36 cellular contexts compared by ENCODE assay signal in genomic region chr7:138024334-138024691, GRCh38. TPM values are rescaled to one million over a fixed set of nuclear protein-coding genes. Genes with fewer than 3 reads are reported as not detected.
"Had no signal": no experiment of that assay in that cellular context is flagged by ENCODE, and none has a peak within 500 bp of the region (broad histone marks: within the 10 kb centered on the region; RNA-seq: fewer than 3 reads in every experiment).

No MANE protein-coding gene starts in this region.

- DNase-seq: activated CD4-positive, alpha-beta T cell treated with anti-CD3 and anti-CD28 coated beads for 1 hour; activated CD4-positive, alpha-beta T cell treated with anti-CD3 and anti-CD28 coated beads, Interleukin-2, amount 50 U/mL, for 4 hours; activated CD8-positive, alpha-beta memory T cell treated with anti-CD3 and anti-CD28 coated beads, Interleukin-2, amount 50 U/mL, for 48 hours; activated T-cell treated with anti-CD3 and anti-CD28 coated beads, Interleukin-2, amount 50 U/mL, for 24 hours; cerebellar nuclear complex; effector memory CD8-positive, alpha-beta T cell; left cardiac atrium; naive thymus-derived CD8-positive, alpha-beta T cell; nucleus accumbens; pancreas; retina; sigmoid colon; small intestine; stimulated activated CD4-positive, alpha-beta T cell treated with anti-CD3 and anti-CD28 coated beads, Interleukin-1b, Interleukin-23, amount 100 ng/mL, for 48 hours; stimulated activated CD4-positive, alpha-beta T cell treated with anti-CD3 and anti-CD28 coated beads, Interleukin-4, amount 100 ng/mL, for 4 hours; stimulated activated CD8-positive, alpha-beta memory T cell treated with anti-CD3 and anti-CD28 coated beads, Interleukin-4, amount 100 ng/mL, for 48 hours; stimulated activated naive CD4-positive, alpha-beta T cell; transverse colon had no signal

- H3K4me3 Mint-ChIP-seq: activated naive CD8-positive, alpha-beta T cell; activated T-cell treated with anti-CD3 and anti-CD28 coated beads, Interleukin-2, amount 50 U/mL, for 24 hours; activated T-helper 17 cell treated with anti-CD3 and anti-CD28 coated beads, Interleukin-2, amount 50 U/mL, for 72 hours; brain; effector memory CD8-positive, alpha-beta T cell; mesothelial cell of epicardium; naive thymus-derived CD8-positive, alpha-beta T cell; neural crest cell had no signal

- H3K36me3 ChIP-seq: ascending aorta, cardiac muscle cell, gastroesophageal sphincter, pancreas, prostate gland, sigmoid colon, transverse colon had no signal

- FAIRE-seq: endothelial cell of umbilical vein, keratinocyte, pancreas, small intestine, urothelium cell line had no signal

- H3K36me3 Mint-ChIP-seq: brain had no signal

- H3K27ac Mint-ChIP-seq: activated naive CD8-positive, alpha-beta T cell; activated T-cell treated with anti-CD3 and anti-CD28 coated beads, Interleukin-2, amount 50 U/mL, for 24 hours; activated T-helper 17 cell treated with anti-CD3 and anti-CD28 coated beads, Interleukin-2, amount 50 U/mL, for 72 hours; brain; effector memory CD8-positive, alpha-beta T cell; mesothelial cell of epicardium had no signal

- H2AFZ ChIP-seq: hepatocyte had no signal

- H3K27ac ChIP-seq: ascending aorta, cardiac muscle cell, coronary artery, gastroesophageal sphincter, hepatocyte, pancreas, prostate gland, sigmoid colon, transverse colon had no signal

- H3K4me3 ChIP-seq: ascending aorta, cardiac muscle cell, coronary artery, gastroesophageal sphincter, hepatocyte, pancreas, prostate gland, sigmoid colon, transverse colon had no signal

- ATAC-seq: effector memory CD8-positive, alpha-beta T cell; gastroesophageal sphincter; left cardiac atrium; naive thymus-derived CD8-positive, alpha-beta T cell; pancreas had no signal

- H3K4me1 ChIP-seq: ascending aorta, gastroesophageal sphincter, pancreas, prostate gland, sigmoid colon, transverse colon had no signal

- H3K4me2 ChIP-seq: hepatocyte had no signal

- H3K27me3 Mint-ChIP-seq: naive thymus-derived CD8-positive, alpha-beta T cell had no signal

- H3K79me2 ChIP-seq: hepatocyte had no signal

- H3K9me3 Mint-ChIP-seq: activated T-helper 17 cell treated with anti-CD3 and anti-CD28 coated beads, Interleukin-2, amount 50 U/mL, for 72 hours; effector memory CD8-positive, alpha-beta T cell had no signal

- H3K27me3 ChIP-seq: ascending aorta, cardiac muscle cell, gastroesophageal sphincter, hepatocyte, pancreas, sigmoid colon, transverse colon had no signal

- H3K9me3 ChIP-seq: ascending aorta, gastroesophageal sphincter, pancreas, prostate gland, sigmoid colon, transverse colon had no signal

- H3K4me1 Mint-ChIP-seq: activated T-helper 17 cell treated with anti-CD3 and anti-CD28 coated beads, Interleukin-2, amount 50 U/mL, for 72 hours; brain; neural crest cell had no signal

RNA-seq across cellular contexts. Expression of gene AKR1D1, which starts 51.9 kb away (rescaled TPM):
- total RNA-seq: activated T-helper 17 cell treated with anti-CD3 and anti-CD28 coated beads, Interleukin-2, amount 50 U/mL, for 72 hours; ascending aorta; cardiac muscle cell; endothelial cell of umbilical vein; fibroblast of lung; fibroblast of villous mesenchyme; gastroesophageal sphincter; left cardiac atrium; mesothelial cell of epicardium; naive thymus-derived CD8-positive, alpha-beta T cell; neural crest cell; prostate gland; sigmoid colon; temporal lobe; transverse colon had no signal
- polyA plus RNA-seq: endothelial cell of umbilical vein; esophagus; fibroblast of lung; keratinocyte; naive thymus-derived CD8-positive, alpha-beta T cell; sigmoid colon; small intestine had no signal
